In genomic region chr17:64250211-64250835, GRCh38 we compare ENCODE assay signal across 18 cellular contexts. TPM values are rescaled to one million over a fixed set of nuclear protein-coding genes. Genes with fewer than 3 reads are reported as not detected.
A peak's percentile ranks its signal among the peaks of the same experiment; 100 is the strongest.
DNase-seq lines count a peak whose midpoint lies in the region; ATAC-seq, FAIRE-seq and TF ChIP-seq lines count a peak whose summit lies in the region.
"Had no signal": no experiment of that assay in that cellular context is flagged by ENCODE, and none has a peak within 500 bp of the region (broad histone marks: within the 10 kb centered on the region; RNA-seq: fewer than 3 reads in every experiment).

No MANE protein-coding gene starts in this region.

- no peak for DNase-seq in left ventricle myocardium inferior
- DNase-seq in right atrium auricular region (ENCODE audit: low spot score): no peak
- DNase-seq in body of pancreas: peak in 2 of 4 donors; percentile 27 to 33
- no peak for DNase-seq in keratinocyte (ENCODE audit: low read depth, low spot score)
- DNase-seq in thyroid gland: peak; percentile 66 to 69
- no peak for DNase-seq in iPS-NIHi7 (ENCODE audit: extremely low spot score)
- DNase-seq in GM03348 (ENCODE audit: low spot score): no peak
- DNase-seq in HAP-1 (ENCODE audit: low spot score in 2 of 2): no peak
- DNase-seq: activated B cell treated with CpG ODN at 0.5 μM for 24 hours; activated CD4-positive, alpha-beta T cell treated with anti-CD3 and anti-CD28 coated beads, Interleukin-2, amount 50 U/mL, for 48 hours; activated naive CD4-positive, alpha-beta T cell treated with Interleukin-2 at 50 U/mL for 16 hours; amygdala; effector CD4-positive, alpha-beta T cell; left lung; NCI-H1092 treated with DMSO at 0.1 percent for 48 hours; NCI-H2227 treated with DMSO at 0.1 percent for 48 hours; retina; SK-N-SH had no signal

- peak; percentile 30 for ATAC-seq in body of pancreas
- ATAC-seq: left lung had no signal

- intact Hi-C loops in left ventricle myocardium inferior (cut with micrococcal nuclease) (no loop called here), body of pancreas (cut with DNase I) (no loop called here), thyroid gland (cut with DNase I) (no loop called here)

- H3K9me3 ChIP-seq in left ventricle myocardium inferior (replicated peaks) (no peaks in the 10 kb centered on the region), right atrium auricular region (no peaks in the 10 kb centered on the region), body of pancreas (no peaks in the 10 kb centered on the region), keratinocyte (ENCODE audit: control insufficient read depth, low read depth, low read length) (no peaks in the 10 kb centered on the region), thyroid gland (no peaks in the 10 kb centered on the region), HAP-1 (no peaks in the 10 kb centered on the region)
- H3K9me3 ChIP-seq: left lung, SK-N-SH had no signal

- peak overlapping the region; percentile 22 for H3K4me2 ChIP-seq in keratinocyte (ENCODE audit: control insufficient read depth, extremely low read depth, insufficient read depth, low read depth, low read length)
- H3K4me2 ChIP-seq: SK-N-SH had no signal

- H2AFZ ChIP-seq in keratinocyte (ENCODE audit: control insufficient read depth, low read length): no peak overlapping the region

- TF ChIP-seq CTCF in left ventricle myocardium inferior (IDR thresholded peaks at IDR 0.05; ENCODE audit: borderline replicate concordance) (no peak), right atrium auricular region (IDR thresholded peaks at IDR 0.05) (no peak), body of pancreas (IDR thresholded peaks at IDR 0.05) (no peak), keratinocyte (optimal IDR thresholded peaks at IDR 0.05 in 1 of 3, IDR thresholded peaks at IDR 0.05 in 1 of 3, conservative IDR thresholded peaks at IDR 0.05 in 1 of 3; ENCODE audit: extremely low read depth in 1 of 3, insufficient read depth in 2 of 3, low read length in 3 of 3) (no peak), thyroid gland (IDR thresholded peaks at IDR 0.05) (no peak)

- no peak for TF ChIP-seq POLR2A in body of pancreas (IDR thresholded peaks at IDR 0.05)
- TF ChIP-seq POLR2A in thyroid gland (IDR thresholded peaks at IDR 0.05): peak in 1 of 2 donors; percentile 42

- H3K4me3 ChIP-seq in left ventricle myocardium inferior: no peak overlapping the region
- no peak overlapping the region for H3K4me3 ChIP-seq in right atrium auricular region
- no peak overlapping the region for H3K4me3 ChIP-seq in body of pancreas
- no peak overlapping the region for H3K4me3 ChIP-seq in keratinocyte (ENCODE audit: control insufficient read depth in 2 of 3, extremely low read depth in 1 of 3, insufficient read depth in 2 of 3, low read depth in 1 of 3, low read length in 3 of 3)
- H3K4me3 ChIP-seq in thyroid gland (replicated peaks in 1 of 3): no peak overlapping the region
- H3K4me3 ChIP-seq in HAP-1: no peak overlapping the region
- H3K4me3 ChIP-seq: left lung had no signal

- H3K79me2 ChIP-seq in keratinocyte (ENCODE audit: control insufficient read depth, insufficient read depth, low read length): peaks cover 87% of the 10 kb centered on the region

- in situ Hi-C loops in HAP-1 (cut with MboI; ENCODE audit: low sequenced_read_pairs): no loop called here

- 62 to 63% methylated on average over 4 of the region's 4 CpGs for WGBS in body of pancreas, 2 donors
- WGBS in thyroid gland, 2 donors: 28 to 31% methylated on average over 4 of the region's 4 CpGs

- H3K9ac ChIP-seq in keratinocyte (ENCODE audit: control insufficient read depth, extremely low read depth, insufficient read depth, low read length): no peak overlapping the region
- H3K9ac ChIP-seq: SK-N-SH had no signal

- H3K36me3 ChIP-seq in left ventricle myocardium inferior (no peaks in the 10 kb centered on the region), right atrium auricular region (no peaks in the 10 kb centered on the region), body of pancreas (replicated peaks in 1 of 2; ENCODE audit: insufficient read depth in 1 of 2, low read depth in 2 of 2) (no peaks in the 10 kb centered on the region), keratinocyte (ENCODE audit: control insufficient read depth in 2 of 2, extremely low read depth in 1 of 2, insufficient read depth in 2 of 2, low read length in 2 of 2) (peaks cover 3 to 4% of the 10 kb centered on the region in 2 experiments), thyroid gland (no peaks in the 10 kb centered on the region), HAP-1 (replicated peaks) (no peaks in the 10 kb centered on the region)
- H3K36me3 ChIP-seq: left lung had no signal

- peaks cover 68% of the 10 kb centered on the region for H3K4me1 ChIP-seq in left ventricle myocardium inferior
- peaks cover 0 to 18% of the 10 kb centered on the region in 2 donors for H3K4me1 ChIP-seq in right atrium auricular region
- H3K4me1 ChIP-seq in body of pancreas: peaks cover 74% of the 10 kb centered on the region
- H3K4me1 ChIP-seq in keratinocyte (ENCODE audit: control insufficient read depth, extremely low read depth, insufficient read depth, low read length): peaks cover 23% of the 10 kb centered on the region
- H3K4me1 ChIP-seq in thyroid gland: peaks cover 60 to 61% of the 10 kb centered on the region in 2 donors
- no peaks in the 10 kb centered on the region for H3K4me1 ChIP-seq in HAP-1
- H3K4me1 ChIP-seq: left lung had no signal

- FAIRE-seq in keratinocyte (lab: Jason Lieb, UNC): peak; percentile 63

- H3K27me3 ChIP-seq in left ventricle myocardium inferior (ENCODE audit: low read depth) (no peaks in the 10 kb centered on the region), right atrium auricular region (no peaks in the 10 kb centered on the region), body of pancreas (no peaks in the 10 kb centered on the region), keratinocyte (ENCODE audit: control insufficient read depth, extremely low read depth, insufficient read depth, low read length) (no peaks in the 10 kb centered on the region), thyroid gland (no peaks in the 10 kb centered on the region), HAP-1 (ENCODE audit: low read depth) (no peaks in the 10 kb centered on the region)
- H3K27me3 ChIP-seq: left lung had no signal

- H4K20me1 ChIP-seq in keratinocyte (ENCODE audit: control insufficient read depth, extremely low read depth, insufficient read depth, low read length): no peaks in the 10 kb centered on the region

- H3K9me1 ChIP-seq in keratinocyte (ENCODE audit: control insufficient read depth, extremely low read depth, insufficient read depth, low read length): no peaks in the 10 kb centered on the region

- H3K27ac ChIP-seq in left ventricle myocardium inferior (replicated peaks) (peak overlapping the region; percentile 0), right atrium auricular region (no peak overlapping the region), body of pancreas (peak overlapping the region in 3 of 4 donors; percentile 35 to 58 (median 46)), keratinocyte (ENCODE audit: control insufficient read depth, insufficient read depth, low read length) (no peak overlapping the region), thyroid gland (peak overlapping the region; percentile 77 to 89 (median 89))
- H3K27ac ChIP-seq: left lung had no signal

- dilution Hi-C loops in keratinocyte (cut with MboI; ENCODE audit: extremely low pct_ligation_motif_present, low sequenced_read_pairs): no loop called here

RNA-seq across cellular contexts. Expression of gene TEX2, which starts 12.7 kb away (rescaled TPM):
- total RNA-seq in left ventricle myocardium inferior: 58.0 TPM
- total RNA-seq in right atrium auricular region: 10 to 100 TPM; 42.6 to 44.4 TPM
- total RNA-seq in body of pancreas: 10 to 100 TPM; 36.1 to 82.1 TPM
- polyA plus RNA-seq in keratinocyte: 44.4 to 49.6 TPM (median 47.9 TPM) in 3 replicates
- 23.4 TPM for polyA plus RNA-seq in keratinocyte (2011; ENCODE audit: low read depth)
- polyA plus RNA-seq in keratinocyte (2011; cell fraction: cytosol; rRNA removed): 34.4 and 42.9 TPM in 2 replicates
- polyA plus RNA-seq in keratinocyte (2011; cell fraction: nucleus; rRNA removed): 82.2 and 88.8 TPM in 2 replicates
- 23.1 and 42.4 TPM in 2 replicates for polyA plus RNA-seq in keratinocyte (2012; ENCODE audit: low replicate concordance)
- 57.3 to 71.5 TPM (median 60.5 TPM) in 3 replicates for polyA minus RNA-seq in keratinocyte
- 33.0 TPM for polyA minus RNA-seq in keratinocyte (2011; cell fraction: cytosol; rRNA and poly(A)+ RNA removed)
- 64.4 and 97.0 TPM in 2 replicates for polyA minus RNA-seq in keratinocyte (2011; cell fraction: nucleus; rRNA and poly(A)+ RNA removed)
- 100 to 1,000 TPM in 1 of 4 donors, 10 to 100 TPM in 3; 63.9 to 101 (median 71.7) TPM for total RNA-seq in thyroid gland

Comparison
In these comparisons a context has a peak if more than half of its experiments do, and no peak if none do; other contexts are left out.
1. H3K27ac ChIP-seq: peak in left ventricle myocardium inferior (single experiment), body of pancreas (3 of 4) and thyroid gland (3 of 3); none in right atrium auricular region (0 of 2) and keratinocyte (single experiment).
2. DNase-seq: peak in thyroid gland (2 of 2); none in left ventricle myocardium inferior (single experiment), right atrium auricular region (single experiment), keratinocyte (single experiment), iPS-NIHi7 (single experiment), GM03348 (single experiment) and HAP-1 (0 of 2).